In genomic region chr2:11376071-11376470, GRCh38 we compare ENCODE assay signal across 17 cellular contexts. TPM values are rescaled to one million over a fixed set of nuclear protein-coding genes. Genes with fewer than 3 reads are reported as not detected.
DNase-seq lines count a peak whose midpoint lies in the region; ATAC-seq, FAIRE-seq and TF ChIP-seq lines count a peak whose summit lies in the region.
"Had no signal": no experiment of that assay in that cellular context is flagged by ENCODE, and none has a peak within 500 bp of the region (broad histone marks: within the 10 kb centered on the region; RNA-seq: fewer than 3 reads in every experiment).

No MANE protein-coding gene starts in this region.

- no peaks in the 10 kb centered on the region for H3K27me3 ChIP-seq in left ventricle myocardium inferior (ENCODE audit: low read depth)
- no peaks in the 10 kb centered on the region for H3K27me3 ChIP-seq in small intestine (ENCODE audit: control insufficient read depth in 2 of 2, insufficient read depth in 2 of 2, low read length in 2 of 2)
- H3K27me3 ChIP-seq: ovary had no signal

- H3K27ac ChIP-seq in left ventricle myocardium inferior (replicated peaks) (peak overlapping the region; percentile 84), small intestine (ENCODE audit: low read depth in 1 of 2, low read length in 1 of 2) (peak overlapping the region; percentile 17 to 25)
- H3K27ac ChIP-seq: ovary, VCaP had no signal

- peaks cover 40% of the 10 kb centered on the region for H3K4me1 ChIP-seq in left ventricle myocardium inferior
- H3K4me1 ChIP-seq in small intestine (ENCODE audit: control insufficient read depth in 2 of 2, insufficient read depth in 1 of 2, low read depth in 1 of 2, low read length in 1 of 2) = peaks cover 11 to 20% of the 10 kb centered on the region in 2 donors

- no peaks in the 10 kb centered on the region for H3K9me3 ChIP-seq in left ventricle myocardium inferior (replicated peaks)
- no peaks in the 10 kb centered on the region for H3K9me3 ChIP-seq in small intestine (ENCODE audit: control insufficient read depth, low read depth)
- H3K9me3 ChIP-seq: ovary had no signal

- no peak overlapping the region for H3K4me3 Mint-ChIP-seq in memory B cell
- H3K4me3 Mint-ChIP-seq: activated T-helper 1 cell treated with anti-CD3 and anti-CD28 coated beads, Interleukin-12 subunit alpha, Interleukin-12 subunit beta, Interleukin-2, Interleukin-4 antibody, amounts not matched to agents 30 ng/mL and 10 ng/mL and 1 ng/mL, durations not matched to agents 14 hours and 24 hours and 36 hours; CD8-positive, alpha-beta memory T cell; immature natural killer cell had no signal

- H3K36me3 ChIP-seq in left ventricle myocardium inferior (no peaks in the 10 kb centered on the region), small intestine (ENCODE audit: control insufficient read depth in 2 of 2, insufficient read depth in 2 of 2, low read length in 2 of 2) (no peaks in the 10 kb centered on the region)
- H3K36me3 ChIP-seq: ovary had no signal

- H3K4me1 Mint-ChIP-seq in memory B cell = peaks cover 31% of the 10 kb centered on the region
- H3K4me1 Mint-ChIP-seq: CD8-positive, alpha-beta memory T cell; immature natural killer cell had no signal

- intact Hi-C loops in left ventricle myocardium inferior (cut with micrococcal nuclease) (no loop called here), left ventricle myocardium superior (cut with micrococcal nuclease) (no loop called here)

- no peaks in the 10 kb centered on the region for H3K36me3 Mint-ChIP-seq in memory B cell
- H3K36me3 Mint-ChIP-seq: CD8-positive, alpha-beta memory T cell; immature natural killer cell had no signal

- no peaks in the 10 kb centered on the region for H3K27me3 Mint-ChIP-seq in memory B cell

- H3K27ac Mint-ChIP-seq in memory B cell = peak overlapping the region; percentile 53
- H3K27ac Mint-ChIP-seq: activated T-helper 1 cell treated with anti-CD3 and anti-CD28 coated beads, Interleukin-12 subunit alpha, Interleukin-12 subunit beta, Interleukin-2, Interleukin-4 antibody, amounts not matched to agents 30 ng/mL and 10 ng/mL and 1 ng/mL, durations not matched to agents 14 hours and 24 hours and 36 hours; CD8-positive, alpha-beta memory T cell; immature natural killer cell had no signal

- FAIRE-seq in small intestine (lab: Jason Lieb, UNC) = no peak
- FAIRE-seq: H54, RCC 7860 had no signal

- H3K4me3 ChIP-seq in left ventricle myocardium inferior (no peak overlapping the region), small intestine (ENCODE audit: low read depth in 1 of 2, low read length in 2 of 2) (no peak overlapping the region)
- H3K4me3 ChIP-seq: ovary had no signal

- 82 to 86% (median 86%) methylated on average over 7 of the region's 7 CpGs for whole genome bisulfite sequencing in small intestine, 3 donors

- no peak for TF ChIP-seq CTCF in left ventricle myocardium inferior (IDR thresholded peaks at IDR 0.05; ENCODE audit: borderline replicate concordance)

- no peak for DNase-seq in left ventricle myocardium inferior
- DNase-seq in left ventricle myocardium superior = no peak
- DNase-seq in memory B cell (ENCODE audit: low spot score in 2 of 2) = no peak
- DNase-seq in small intestine = no peak
- DNase-seq in stimulated activated CD4-positive, alpha-beta T cell treated with anti-CD3 and anti-CD28 coated beads, Interleukin-4, amount 100 ng/mL, for 24 hours = no peak
- no peak for DNase-seq in NCI-H526 (lab: John Stamatoyannopoulos, UW)
- DNase-seq: CD8-positive, alpha-beta memory T cell; immature natural killer cell; NCI-H2107; NCI-H774; ovary had no signal

- no peaks in the 10 kb centered on the region for H3K9me3 Mint-ChIP-seq in memory B cell
- H3K9me3 Mint-ChIP-seq: activated T-helper 1 cell treated with anti-CD3 and anti-CD28 coated beads, Interleukin-12 subunit alpha, Interleukin-12 subunit beta, Interleukin-2, Interleukin-4 antibody, amounts not matched to agents 30 ng/mL and 10 ng/mL and 1 ng/mL, durations not matched to agents 14 hours and 24 hours and 36 hours; CD8-positive, alpha-beta memory T cell; immature natural killer cell had no signal

- ATAC-seq in left ventricle myocardium superior (no peak), memory B cell (ENCODE audit: low read depth) (no peak), GM21723 (IDR thresholded peaks at IDR 0.05; ENCODE audit: unreplicated experiment) (no peak), GM18519 (IDR thresholded peaks at IDR 0.05; ENCODE audit: low FRiP score, unreplicated experiment) (no peak)

RNA-seq across cellular contexts. Expression of gene ROCK2, which starts 31.6 kb away (rescaled TPM):
- total RNA-seq in left ventricle myocardium inferior (30.2 TPM), left ventricle myocardium superior (34.2 TPM)
- polyA plus RNA-seq in small intestine = 10 to 100 TPM; 12.0 to 17.7 (median 14.3) TPM
